ENCODE assay signal across 1 cellular context in the genomic region with DNA sequence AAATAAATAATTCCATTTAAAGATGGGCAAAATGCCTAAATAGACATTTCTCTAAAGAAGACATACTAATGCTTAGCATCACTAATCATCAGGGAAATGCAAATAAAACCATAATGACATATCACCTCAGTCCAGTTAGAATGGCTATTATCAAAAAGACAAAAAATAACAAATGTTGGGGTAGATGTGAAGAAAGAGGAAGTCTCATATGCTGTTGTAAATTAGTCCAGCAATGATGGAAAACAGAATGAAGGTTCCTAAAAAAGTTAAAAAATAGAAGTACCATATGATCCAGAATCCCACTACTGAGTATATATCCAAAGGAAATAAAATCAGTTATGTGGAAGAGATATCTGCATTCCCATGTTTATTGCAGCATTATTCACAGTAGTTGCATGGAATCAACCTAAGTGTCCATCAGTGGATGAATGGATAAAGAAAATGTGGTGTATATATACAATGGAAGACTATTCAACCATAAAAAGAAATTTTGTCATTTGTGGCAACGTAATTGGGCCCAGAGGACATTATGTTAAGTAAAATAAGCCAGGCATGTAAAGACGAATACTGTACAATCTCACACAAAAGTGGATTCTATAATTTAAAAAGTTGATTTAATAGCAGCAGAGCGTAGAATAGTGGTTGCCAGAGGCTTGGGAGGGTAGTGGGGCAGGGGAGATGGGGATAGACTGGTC.
TF ChIP-seq lines count a peak whose summit lies in the region.

No MANE protein-coding gene starts in this region.

TF ChIP-seq in H1, 55 proteins besides CTCF, POLR2A, EP300 and RAD21:
- TF ChIP-seq CHD2 (IDR thresholded peaks at IDR 0.05; ENCODE audit: low read length) (no peak), SP2 (IDR thresholded peaks at IDR 0.05; ENCODE audit: low read length) (no peak), EZH2 (IDR thresholded peaks at IDR 0.05; ENCODE audit: low read depth, low read length, severe bottlenecking) (no peak), CHD1 (IDR thresholded peaks at IDR 0.05; ENCODE audit: low read depth, low read length) (no peak), TEAD4 (IDR thresholded peaks at IDR 0.05; ENCODE audit: low read depth, low read length) (no peak), JUND (IDR thresholded peaks at IDR 0.05; ENCODE audit: low read length) (no peak), BCL11A (IDR thresholded peaks at IDR 0.05; ENCODE audit: low read depth in 2 of 2, low read length in 2 of 2) (no peak)
